15 cellular contexts compared by ENCODE assay signal in the genomic region with DNA sequence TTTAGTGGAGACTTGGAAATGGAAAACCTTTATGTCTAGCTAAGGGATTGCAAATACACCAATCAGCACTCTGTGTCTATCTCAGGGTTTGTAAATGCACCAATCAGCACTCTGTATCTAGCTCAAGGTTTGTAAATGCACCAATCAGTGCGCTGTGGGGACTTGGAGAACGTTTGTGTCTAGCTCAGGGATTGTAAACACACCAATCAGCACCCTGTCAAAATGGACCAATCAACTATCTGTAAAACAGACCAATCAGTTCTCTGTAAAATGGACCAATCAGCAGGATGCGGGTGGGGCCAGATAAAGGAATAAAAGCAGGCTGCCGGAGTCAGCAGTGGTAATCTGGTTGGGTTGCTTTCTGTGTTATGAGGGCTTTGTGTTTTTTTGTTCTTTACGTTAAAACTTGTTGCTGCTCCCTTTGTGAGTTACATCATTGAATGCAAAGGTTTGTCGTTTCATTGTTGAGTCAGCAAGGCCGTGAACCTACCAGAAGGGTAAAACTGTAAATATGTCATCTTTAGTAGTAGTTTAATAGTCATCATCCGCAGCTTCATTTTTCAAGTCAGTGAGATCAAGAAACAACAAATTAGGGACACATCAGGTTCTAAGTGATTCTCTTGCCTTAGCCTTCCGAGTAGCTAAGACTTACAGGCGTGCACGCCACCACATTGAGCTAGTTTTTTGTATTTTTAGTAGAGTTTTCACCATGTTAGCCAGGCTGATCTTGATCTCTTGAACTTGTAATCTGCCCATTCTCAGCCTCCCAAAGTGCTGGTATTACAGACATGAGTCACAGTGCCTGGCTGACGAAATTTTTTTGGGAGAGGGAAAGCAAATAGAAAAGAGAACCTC.
"Had no signal": no experiment of that assay in that cellular context is flagged by ENCODE, and none has a peak within 500 bp of the region (broad histone marks: within the 10 kb centered on the region; RNA-seq: fewer than 3 reads in every experiment).

No MANE protein-coding gene starts in this region.

- H3K4me3 ChIP-seq: hepatocyte, pancreas, stomach, uterus had no signal

- H3K27me3 Mint-ChIP-seq: activated CD4-positive, alpha-beta memory T cell treated with anti-CD3 and anti-CD28 coated beads for 36 hours; activated naive CD8-positive, alpha-beta T cell treated with anti-CD3 and anti-CD28 coated beads for 36 hours had no signal

- H3K79me2 ChIP-seq: hepatocyte had no signal

- H3K4me1 Mint-ChIP-seq: activated naive CD8-positive, alpha-beta T cell treated with anti-CD3 and anti-CD28 coated beads for 36 hours had no signal

- H3K4me2 ChIP-seq: hepatocyte had no signal

- H3K4me3 Mint-ChIP-seq: activated CD4-positive, alpha-beta memory T cell treated with anti-CD3 and anti-CD28 coated beads for 36 hours; activated naive CD8-positive, alpha-beta T cell treated with anti-CD3 and anti-CD28 coated beads for 36 hours; neural crest cell had no signal

- H3K9me3 Mint-ChIP-seq: activated CD4-positive, alpha-beta memory T cell treated with anti-CD3 and anti-CD28 coated beads for 36 hours; neural crest cell had no signal

- H3K36me3 ChIP-seq: brain microvascular endothelial cell, pancreas, stomach, uterus had no signal

- H3K27ac Mint-ChIP-seq: activated CD4-positive, alpha-beta memory T cell treated with anti-CD3 and anti-CD28 coated beads for 36 hours; activated naive CD8-positive, alpha-beta T cell treated with anti-CD3 and anti-CD28 coated beads for 36 hours had no signal

- H3K27ac ChIP-seq: brain microvascular endothelial cell, hepatocyte, pancreas, stomach, uterus had no signal

- ATAC-seq: pancreas had no signal

- H3K9me3 ChIP-seq: pancreas, stomach, uterus had no signal

- H3K27me3 ChIP-seq: brain microvascular endothelial cell, hepatocyte, pancreas, stomach, uterus had no signal

- H3K36me3 Mint-ChIP-seq: activated CD4-positive, alpha-beta memory T cell treated with anti-CD3 and anti-CD28 coated beads for 36 hours; activated naive CD8-positive, alpha-beta T cell treated with anti-CD3 and anti-CD28 coated beads for 36 hours had no signal

- H2AFZ ChIP-seq: hepatocyte had no signal

- DNase-seq: activated CD4-positive, alpha-beta memory T cell treated with anti-CD3 and anti-CD28 coated beads for 36 hours; activated gamma-delta T cell treated with Interleukin-2 at 50 U/mL for 16 hours; activated naive CD8-positive, alpha-beta T cell treated with anti-CD3 and anti-CD28 coated beads for 36 hours; activated T-cell treated with anti-CD3 and anti-CD28 coated beads, Interleukin-2, amount 50 U/mL, for 48 hours; brain microvascular endothelial cell; dermis blood vessel endothelial cell; kidney glomerular epithelial cell; pancreas; retina; stimulated activated CD4-positive, alpha-beta T cell treated with anti-CD3 and anti-CD28 coated beads, Interleukin-15, amount 100 ng/mL, for 24 hours; stimulated activated CD4-positive, alpha-beta T cell treated with anti-CD3 and anti-CD28 coated beads, Interleukin-4, amount 100 ng/mL, for 4 hours; stomach; uterus had no signal

- H3K4me1 ChIP-seq: pancreas, stomach had no signal
